Comparison of ENCODE assay signal across 18 cellular contexts in the genomic region with DNA sequence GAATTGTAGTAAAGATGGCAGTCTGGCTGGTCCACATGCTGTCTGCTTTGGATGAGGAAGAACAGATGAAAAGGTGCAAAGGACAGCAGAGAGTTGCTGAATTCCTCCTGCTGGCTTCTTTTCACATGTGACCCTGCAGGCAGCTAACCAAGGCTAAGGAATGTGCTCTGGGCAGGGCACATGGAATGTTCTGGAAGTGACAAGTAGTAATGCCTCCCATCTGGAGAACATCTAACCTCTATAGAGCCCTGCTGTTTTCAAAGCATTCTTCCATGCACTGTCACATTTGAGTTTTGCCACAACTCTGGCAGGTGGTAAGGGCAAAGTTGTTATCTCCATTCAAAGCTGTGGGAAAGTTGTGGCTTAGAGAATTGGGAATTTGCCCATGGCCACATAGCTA.
DNase-seq lines count a peak whose midpoint lies in the region; ATAC-seq and TF ChIP-seq lines count a peak whose summit lies in the region.
"Had no signal": no experiment of that assay in that cellular context is flagged by ENCODE, and none has a peak within 500 bp of the region (broad histone marks: within the 10 kb centered on the region; RNA-seq: fewer than 3 reads in every experiment).

No MANE protein-coding gene starts in this region.

- no peaks in the 10 kb centered on the region for H3K79me2 ChIP-seq in trophoblast cell (ENCODE audit: control insufficient read depth, insufficient read depth, low read length, poor library complexity)

- no peak overlapping the region for H3K4me2 ChIP-seq in trophoblast cell (ENCODE audit: low read length)
- H3K4me2 ChIP-seq: neural progenitor cell had no signal

- no peak overlapping the region for H3K23ac ChIP-seq in trophoblast cell (ENCODE audit: low read length)

- H3K9ac ChIP-seq in trophoblast cell (ENCODE audit: low read length): no peak overlapping the region
- H3K9ac ChIP-seq: neural progenitor cell had no signal

- H3K79me1 ChIP-seq in trophoblast cell (ENCODE audit: low read length): no peaks in the 10 kb centered on the region

- no peaks in the 10 kb centered on the region for H3K27me3 ChIP-seq in trophoblast cell (ENCODE audit: insufficient read depth, low read length)
- H3K27me3 ChIP-seq: neural progenitor cell had no signal

- H3K4me3 ChIP-seq in fibroblast of villous mesenchyme (ENCODE audit: low read depth, low read length) (no peak overlapping the region), trophoblast cell (ENCODE audit: low read depth, low read length) (no peak overlapping the region)
- H3K4me3 ChIP-seq: neural progenitor cell had no signal

- TF ChIP-seq CTCF in fibroblast of villous mesenchyme (IDR thresholded peaks at IDR 0.05; ENCODE audit: insufficient read depth, low read depth, low read length): no peak

- no peak overlapping the region for H2AFZ ChIP-seq in trophoblast cell (ENCODE audit: insufficient read depth, low read length, poor library complexity)
- H2AFZ ChIP-seq: neural progenitor cell had no signal

- no peak overlapping the region for H3K18ac ChIP-seq in trophoblast cell (ENCODE audit: low read length)

- H3K4ac ChIP-seq in trophoblast cell (ENCODE audit: low read depth, low read length): no peak overlapping the region

- H2BK5ac ChIP-seq in trophoblast cell (ENCODE audit: low read depth, low read length, poor library complexity): no peak overlapping the region

- H3K36me3 ChIP-seq in trophoblast cell (ENCODE audit: control insufficient read depth in 1 of 2, insufficient read depth in 2 of 2, low read length in 2 of 2): no peaks in the 10 kb centered on the region
- H3K36me3 ChIP-seq: neural progenitor cell had no signal

- intact Hi-C loops in Right ventricle myocardium superior (cut with DNase I): no loop called here

- DNase-seq in GM04504 (ENCODE audit: low read depth): peak; percentile 11
- DNase-seq in fibroblast of villous mesenchyme (ENCODE audit: low read depth): peak; percentile 49
- DNase-seq in trophoblast cell: peak; percentile 80 to 86
- no peak for DNase-seq in Right ventricle myocardium superior
- DNase-seq in middle frontal gyrus (ENCODE audit: extremely low spot score, low spot score): no peak
- DNase-seq: activated B cell treated with CpG ODN at 0.5 μM for 24 hours; activated CD8-positive, alpha-beta T cell treated with anti-CD3 and anti-CD28 coated beads for 36 hours; activated T-cell treated with anti-CD3 and anti-CD28 coated beads, Interleukin-2, amount 50 U/mL, for 4 hours; head of caudate nucleus; NCI-H1105; NCI-H526 treated with DMSO at 0.1 percent for 48 hours; SIG-M5; stimulated activated naive CD4-positive, alpha-beta T cell had no signal

- ATAC-seq in SK-N-SH treated with all-trans-retinoic acid at 6 μM for 48 hours: peak; percentile 63
- no peak for ATAC-seq in HG02571 (IDR thresholded peaks at IDR 0.05; ENCODE audit: unreplicated experiment)
- no peak for ATAC-seq in Right ventricle myocardium superior (ENCODE audit: poor library complexity)
- no peak for ATAC-seq in GM21737 (IDR thresholded peaks at IDR 0.05; ENCODE audit: unreplicated experiment)
- ATAC-seq: activated CD8-positive, alpha-beta T cell treated with anti-CD3 and anti-CD28 coated beads for 36 hours; esophagus mucosa had no signal

- no peak overlapping the region for H4K8ac ChIP-seq in trophoblast cell (ENCODE audit: low read depth, low read length)

- no peak overlapping the region for H3K14ac ChIP-seq in trophoblast cell (ENCODE audit: low read length)

- H3K27ac ChIP-seq in trophoblast cell (ENCODE audit: low read depth, low read length): no peak overlapping the region
- H3K27ac ChIP-seq: neural progenitor cell had no signal

- H2BK12ac ChIP-seq in trophoblast cell (ENCODE audit: low read length): no peak overlapping the region

- H2BK120ac ChIP-seq in trophoblast cell (ENCODE audit: insufficient read depth, low read length, poor library complexity): no peak overlapping the region

- no peak overlapping the region for H4K91ac ChIP-seq in trophoblast cell (ENCODE audit: low read depth, low read length)

- H3K9me3 ChIP-seq in trophoblast cell (ENCODE audit: insufficient read depth, low read depth, low read length): no peaks in the 10 kb centered on the region

- peaks cover 0 to 2% of the 10 kb centered on the region in 2 experiments for H3K4me1 ChIP-seq in trophoblast cell (ENCODE audit: control insufficient read depth in 1 of 2, insufficient read depth in 2 of 2, low read length in 2 of 2)
- H3K4me1 ChIP-seq: neural progenitor cell had no signal

- H2AK5ac ChIP-seq in trophoblast cell (ENCODE audit: low read length): no peak overlapping the region

- no peak overlapping the region for H4K12ac ChIP-seq in trophoblast cell (ENCODE audit: low read depth, low read length)

TF ChIP-seq in SK-N-SH treated with all-trans-retinoic acid at 6 μM for 48 hours, 23 proteins besides CTCF, POLR2A, EP300 and RAD21 (continues in another document):
- TF ChIP-seq POU6F1 (CRISPR knock-in tag; IDR thresholded peaks at IDR 0.05; ENCODE audit: borderline replicate concordance, low read depth): no peak
- no peak for TF ChIP-seq ZFP3 (CRISPR knock-in tag; IDR thresholded peaks at IDR 0.05)
- TF ChIP-seq ESRRG (CRISPR knock-in tag; IDR thresholded peaks at IDR 0.05): no peak
- TF ChIP-seq CSDC2 (CRISPR knock-in tag; IDR thresholded peaks at IDR 0.05): no peak; the same call in 1 of the 2 replicates
- TF ChIP-seq RARB (CRISPR knock-in tag; IDR thresholded peaks at IDR 0.05): no peak
- no peak for TF ChIP-seq ZNF70 (CRISPR knock-in tag; IDR thresholded peaks at IDR 0.05)
- peak; percentile 85 for TF ChIP-seq TCF4 (CRISPR knock-in tag; IDR thresholded peaks at IDR 0.05; ENCODE audit: borderline replicate concordance)
- TF ChIP-seq CSRNP3 (CRISPR knock-in tag; IDR thresholded peaks at IDR 0.05): no peak
- TF ChIP-seq ZNF565 (CRISPR knock-in tag; conservative IDR thresholded peaks at IDR 0.05; ENCODE audit: low read depth): no peak
- TF ChIP-seq ZNF8 (CRISPR knock-in tag; IDR thresholded peaks at IDR 0.05): no peak
- peak; percentile 60; the same call in 1 of the 2 replicates for TF ChIP-seq CREB5 (CRISPR knock-in tag; IDR thresholded peaks at IDR 0.05; ENCODE audit: low read depth)
- TF ChIP-seq, protein P1, sequence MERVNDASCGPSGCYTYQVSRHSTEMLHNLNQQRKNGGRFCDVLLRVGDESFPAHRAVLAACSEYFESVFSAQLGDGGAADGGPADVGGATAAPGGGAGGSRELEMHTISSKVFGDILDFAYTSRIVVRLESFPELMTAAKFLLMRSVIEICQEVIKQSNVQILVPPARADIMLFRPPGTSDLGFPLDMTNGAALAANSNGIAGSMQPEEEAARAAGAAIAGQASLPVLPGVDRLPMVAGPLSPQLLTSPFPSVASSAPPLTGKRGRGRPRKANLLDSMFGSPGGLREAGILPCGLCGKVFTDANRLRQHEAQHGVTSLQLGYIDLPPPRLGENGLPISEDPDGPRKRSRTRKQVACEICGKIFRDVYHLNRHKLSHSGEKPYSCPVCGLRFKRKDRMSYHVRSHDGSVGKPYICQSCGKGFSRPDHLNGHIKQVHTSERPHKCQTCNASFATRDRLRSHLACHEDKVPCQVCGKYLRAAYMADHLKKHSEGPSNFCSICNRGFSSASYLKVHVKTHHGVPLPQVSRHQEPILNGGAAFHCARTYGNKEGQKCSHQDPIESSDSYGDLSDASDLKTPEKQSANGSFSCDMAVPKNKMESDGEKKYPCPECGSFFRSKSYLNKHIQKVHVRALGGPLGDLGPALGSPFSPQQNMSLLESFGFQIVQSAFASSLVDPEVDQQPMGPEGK (CRISPR knock-in tag; IDR thresholded peaks at IDR 0.05; ENCODE audit: borderline replicate concordance): peak; percentile 67; the same call in 1 of the 2 replicates
- TF ChIP-seq GLIS3 (CRISPR knock-in tag; IDR thresholded peaks at IDR 0.05): 0 out of 2 replicates have a peak, but pooled peaks have one; percentile 39
- TF ChIP-seq PPARA (CRISPR knock-in tag; IDR thresholded peaks at IDR 0.05; ENCODE audit: borderline replicate concordance): no peak

Comparison
In these comparisons a context has a peak if more than half of its experiments do, and no peak if none do; other contexts are left out.
1. DNase-seq: peak in GM04504 (single experiment), fibroblast of villous mesenchyme (single experiment) and trophoblast cell (2 of 2); none in Right ventricle myocardium superior (single experiment) and middle frontal gyrus (single experiment).